8 cellular contexts compared by ENCODE assay signal in genomic region chr19:4233282-4233853, GRCh38. TPM values are rescaled to one million over a fixed set of nuclear protein-coding genes. Genes with fewer than 3 reads are reported as not detected.
DNase-seq lines count a peak whose midpoint lies in the region; ATAC-seq and TF ChIP-seq lines count a peak whose summit lies in the region.

No MANE protein-coding gene starts in this region.

- H3K79me2 ChIP-seq in KMS-11 (ENCODE audit: insufficient read depth, low read depth) = no peaks in the 10 kb centered on the region

- H3K4me1 Mint-ChIP-seq in naive B cell = peaks cover 2 to 6% (median 5%) of the 10 kb centered on the region in 3 donors
- H3K4me1 Mint-ChIP-seq in stimulated activated naive B cell treated with anti-CD40 and anti-IgM and Interleukin-4, amounts not matched to agents 10 μg/mL and 1 μg/mL and 100 μg/mL, for 72 hours = peaks cover 10 to 16% of the 10 kb centered on the region in 2 donors

- H3K27me3 ChIP-seq in KMS-11 (ENCODE audit: insufficient read depth, low read depth) = peaks cover 80% of the 10 kb centered on the region

- TF ChIP-seq CTCF in KMS-11 (conservative IDR thresholded peaks at IDR 0.05; ENCODE audit: low read depth, low read length) = peak; percentile 73
- peak; percentile 85 for TF ChIP-seq CTCF in choroid plexus epithelial cell (conservative IDR thresholded peaks at IDR 0.05; ENCODE audit: low read depth, low read length)

- no peaks in the 10 kb centered on the region for H3K36me3 ChIP-seq in KMS-11 (ENCODE audit: insufficient read depth)

- ATAC-seq in naive B cell (ENCODE audit: low read depth in 2 of 2) (peak; percentile 32 to 36), GM21619 (IDR thresholded peaks at IDR 0.05; ENCODE audit: unreplicated experiment) (no peak)
- no peak for ATAC-seq in stimulated activated naive B cell treated with anti-CD40 and anti-IgM and Interleukin-4, amounts not matched to agents 10 μg/mL and 1 μg/mL and 100 μg/mL, for 72 hours (replicated peaks)

- H3K4me2 ChIP-seq in KMS-11 = no peak overlapping the region

- H3K4me3 ChIP-seq in KMS-11 (IDR thresholded peaks at IDR 0.05; ENCODE audit: insufficient read depth, low read depth, low read length) (no peak overlapping the region), choroid plexus epithelial cell (ENCODE audit: low read depth, low read length) (no peak overlapping the region)

- no peaks in the 10 kb centered on the region for H3K27me3 Mint-ChIP-seq in naive B cell
- no peaks in the 10 kb centered on the region for H3K27me3 Mint-ChIP-seq in stimulated activated naive B cell treated with anti-CD40 and anti-IgM and Interleukin-4, amounts not matched to agents 10 μg/mL and 1 μg/mL and 100 μg/mL, for 72 hours

- DNase-seq in COLO668 (lab: John Stamatoyannopoulos, UW; ENCODE audit: unreplicated experiment) (peak; percentile 41), choroid plexus epithelial cell (ENCODE audit: low read depth) (peak; percentile 48), naive B cell (peak; percentile 40), NCI-H2029 (lab: John Stamatoyannopoulos, UW) (no peak)
- DNase-seq in activated CD4-positive, alpha-beta T cell treated with anti-CD3 and anti-CD28 coated beads for 24 hours (ENCODE audit: low read depth in 2 of 2) = peak; percentile 58 to 78
- peak; percentile 57 for DNase-seq in stimulated activated naive B cell treated with anti-CD40 and anti-IgM and Interleukin-4, amounts not matched to agents 10 μg/mL and 1 μg/mL and 100 μg/mL, for 72 hours

- H3K27ac ChIP-seq in KMS-11 = no peak overlapping the region

- H3K36me3 Mint-ChIP-seq in naive B cell = no peaks in the 10 kb centered on the region
- H3K36me3 Mint-ChIP-seq in stimulated activated naive B cell treated with anti-CD40 and anti-IgM and Interleukin-4, amounts not matched to agents 10 μg/mL and 1 μg/mL and 100 μg/mL, for 72 hours = peaks cover 32 to 41% of the 10 kb centered on the region in 2 donors

- no peak overlapping the region for H2AFZ ChIP-seq in KMS-11 (ENCODE audit: low read depth)

- no peak overlapping the region for H3K9ac ChIP-seq in KMS-11

- H3K4me3 Mint-ChIP-seq in naive B cell = no peak overlapping the region
- peak overlapping the region; percentile 55 to 79 for H3K4me3 Mint-ChIP-seq in stimulated activated naive B cell treated with anti-CD40 and anti-IgM and Interleukin-4, amounts not matched to agents 10 μg/mL and 1 μg/mL and 100 μg/mL, for 72 hours

- H3K27ac Mint-ChIP-seq in naive B cell = peak overlapping the region in 2 of 6 donors; percentile 56 to 60
- peak overlapping the region; percentile 79 for H3K27ac Mint-ChIP-seq in stimulated activated naive B cell treated with anti-CD40 and anti-IgM and Interleukin-4, amounts not matched to agents 10 μg/mL and 1 μg/mL and 100 μg/mL, for 72 hours

- no peaks in the 10 kb centered on the region for H4K20me1 ChIP-seq in KMS-11 (ENCODE audit: insufficient read depth)

- H3K4me1 ChIP-seq in KMS-11 (ENCODE audit: low read depth, poor library complexity, severe bottlenecking) = no peaks in the 10 kb centered on the region

- H3K9me3 Mint-ChIP-seq in naive B cell = no peaks in the 10 kb centered on the region
- H3K9me3 Mint-ChIP-seq in stimulated activated naive B cell treated with anti-CD40 and anti-IgM and Interleukin-4, amounts not matched to agents 10 μg/mL and 1 μg/mL and 100 μg/mL, for 72 hours = peaks cover 0 to 1% of the 10 kb centered on the region in 2 donors

RNA-seq across cellular contexts. Expression of gene EBI3, which starts 4.0 kb away (rescaled TPM):
- 1 to 10 TPM; 1.0 to 7.3 (median 3.6) TPM for polyA plus RNA-seq in naive B cell (ENCODE audit: low read depth in 6 of 6)

RNA-seq across cellular contexts. Expression of gene YJU2, which starts 13.5 kb away (rescaled TPM):
- 10 to 100 TPM; 25.0 to 42.8 (median 30.7) TPM for polyA plus RNA-seq in naive B cell (ENCODE audit: low read depth in 6 of 6)

RNA-seq across cellular contexts. Expression of gene SHD, which starts 45.7 kb away (rescaled TPM):
- not detected for polyA plus RNA-seq in naive B cell (ENCODE audit: low read depth in 6 of 6)

RNA-seq across cellular contexts. Expression of gene ANKRD24, which starts 50.9 kb away (rescaled TPM):
- 1 to 10 TPM in 1 of 6 donors, under 1 TPM in 2, not detected in 3; 0.17 to 1.4 (median 0.43) TPM for polyA plus RNA-seq in naive B cell (ENCODE audit: low read depth in 6 of 6)

RNA-seq across cellular contexts. Expression of gene SIRT6, which starts 51.0 kb away (rescaled TPM):
- polyA plus RNA-seq in naive B cell (ENCODE audit: low read depth in 6 of 6) = 1 to 10 TPM; 1.3 to 5.3 (median 4.4) TPM

Comparison
In these comparisons a context has a peak if more than half of its experiments do, and no peak if none do; other contexts are left out.
1. ATAC-seq: peak in naive B cell (2 of 2); none in stimulated activated naive B cell treated with anti-CD40 and anti-IgM and Interleukin-4, amounts not matched to agents 10 μg/mL and 1 μg/mL and 100 μg/mL, for 72 hours (0 of 2) and GM21619 (single experiment).
2. H3K4me3 Mint-ChIP-seq: peak in stimulated activated naive B cell treated with anti-CD40 and anti-IgM and Interleukin-4, amounts not matched to agents 10 μg/mL and 1 μg/mL and 100 μg/mL, for 72 hours (2 of 2); none in naive B cell (0 of 8).